Comparison of ENCODE assay signal across 11 cellular contexts in genomic region chr5:55604611-55605067, GRCh38.
DNase-seq lines count a peak whose midpoint lies in the region; ATAC-seq and TF ChIP-seq lines count a peak whose summit lies in the region.
"Had no signal": no experiment of that assay in that cellular context is flagged by ENCODE, and none has a peak within 500 bp of the region (broad histone marks: within the 10 kb centered on the region; RNA-seq: fewer than 3 reads in every experiment).

No MANE protein-coding gene starts in this region.

- H3K27ac Mint-ChIP-seq in activated CD4-positive, alpha-beta T cell treated with anti-CD3 and anti-CD28 coated beads, Interleukin-2, amount 10 ng/mL, durations not matched to agents 7 days and 5 days = no peak overlapping the region
- H3K27ac Mint-ChIP-seq: activated CD4-positive, alpha-beta memory T cell treated with anti-CD3 and anti-CD28 coated beads for 36 hours had no signal

- POLR2A ChIA-PET in activated CD4-positive, alpha-beta T cell treated with anti-CD3 and anti-CD28 coated beads, Interleukin-2, amount 10 ng/mL, durations not matched to agents 7 days and 5 days (lab: Charles Lee) = no interaction called here

- H3K27ac ChIP-seq in heart left ventricle (peak overlapping the region; percentile 17 to 98 (median 92)), muscle layer of duodenum (ENCODE audit: low read length) (peak overlapping the region; percentile 24), uterus (peak overlapping the region; percentile 89 to 93)

- peaks cover 40% of the 10 kb centered on the region for H3K4me1 Mint-ChIP-seq in activated CD4-positive, alpha-beta T cell treated with anti-CD3 and anti-CD28 coated beads, Interleukin-2, amount 10 ng/mL, durations not matched to agents 7 days and 5 days

- no peaks in the 10 kb centered on the region for H3K9me3 Mint-ChIP-seq in activated CD4-positive, alpha-beta T cell treated with anti-CD3 and anti-CD28 coated beads, Interleukin-2, amount 10 ng/mL, durations not matched to agents 7 days and 5 days
- H3K9me3 Mint-ChIP-seq: activated CD4-positive, alpha-beta memory T cell treated with anti-CD3 and anti-CD28 coated beads for 36 hours had no signal

- ATAC-seq in heart left ventricle (no peak), Right ventricle myocardium superior (ENCODE audit: poor library complexity) (no peak), GM19023 (IDR thresholded peaks at IDR 0.05; ENCODE audit: unreplicated experiment) (no peak)

- no peaks in the 10 kb centered on the region for H3K36me3 Mint-ChIP-seq in activated CD4-positive, alpha-beta T cell treated with anti-CD3 and anti-CD28 coated beads, Interleukin-2, amount 10 ng/mL, durations not matched to agents 7 days and 5 days (ENCODE audit: low read depth)
- H3K36me3 Mint-ChIP-seq: activated CD4-positive, alpha-beta memory T cell treated with anti-CD3 and anti-CD28 coated beads for 36 hours had no signal

- DNase-seq in heart left ventricle = no peak
- no peak for DNase-seq in Right ventricle myocardium superior
- DNase-seq in dedifferentiated amniotic fluid mesenchymal stem cell (ENCODE audit: extremely low spot score) = peak; percentile 28
- DNase-seq in uterus = no peak
- no peak for DNase-seq in SK-N-DZ (ENCODE audit: low spot score)
- no peak for DNase-seq in activated CD4-positive, alpha-beta T cell treated with anti-CD3 and anti-CD28 coated beads, Interleukin-2, amount 10 ng/mL, durations not matched to agents 7 days and 5 days
- DNase-seq: activated CD4-positive, alpha-beta memory T cell treated with anti-CD3 and anti-CD28 coated beads for 36 hours; central memory CD4-positive, alpha-beta T cell; NCI-H1417 had no signal

- no peaks in the 10 kb centered on the region for H3K27me3 Mint-ChIP-seq in activated CD4-positive, alpha-beta T cell treated with anti-CD3 and anti-CD28 coated beads, Interleukin-2, amount 10 ng/mL, durations not matched to agents 7 days and 5 days
- H3K27me3 Mint-ChIP-seq: activated CD4-positive, alpha-beta memory T cell treated with anti-CD3 and anti-CD28 coated beads for 36 hours had no signal

- TF ChIP-seq CTCF in heart left ventricle (IDR thresholded peaks at IDR 0.05) (no peak), uterus (IDR thresholded peaks at IDR 0.05) (no peak)

- no peak for TF ChIP-seq POLR2A in heart left ventricle (IDR thresholded peaks at IDR 0.05)
- TF ChIP-seq POLR2A in uterus (IDR thresholded peaks at IDR 0.05) = no peak

- H3K36me3 ChIP-seq in heart left ventricle (no peaks in the 10 kb centered on the region), muscle layer of duodenum (ENCODE audit: control insufficient read depth in 1 of 2, insufficient read depth in 2 of 2, low read length in 2 of 2) (peaks cover 0 to 4% of the 10 kb centered on the region in 2 donors), uterus (no peaks in the 10 kb centered on the region)

- CTCF ChIA-PET in activated CD4-positive, alpha-beta T cell treated with anti-CD3 and anti-CD28 coated beads, Interleukin-2, amount 10 ng/mL, durations not matched to agents 7 days and 5 days (lab: Charles Lee) = interaction anchor here (0.6 kb wide), 1 partner anchor 213 kb away, joined by 3 read pairs; no protein-coding TSS in a partner anchor

- intact Hi-C loops in heart left ventricle (cut with DNase I) (loop anchor here in 7 of 10 donors (5.0 to 10.0 kb wide), 7 partner anchors 33 to 180 kb away; partner anchors contain the start of gene PLPP1 (in 2 of the 7)), Right ventricle myocardium superior (cut with DNase I) (loop anchor here (5.0 kb wide), 1 partner anchor 88 kb away; no protein-coding TSS in a partner anchor), uterus (cut with DNase I; ENCODE audit: low total_unique reads) (loop anchor here (10.0 kb wide), 1 partner anchor 70 kb away; the partner anchor contains the start of gene PLPP1)

- no peaks in the 10 kb centered on the region for H3K9me3 ChIP-seq in heart left ventricle
- no peaks in the 10 kb centered on the region for H3K9me3 ChIP-seq in muscle layer of duodenum (ENCODE audit: control insufficient read depth in 1 of 2, low read length in 2 of 2)
- no peaks in the 10 kb centered on the region for H3K9me3 ChIP-seq in uterus

- peaks cover 12 to 54% (median 48%) of the 10 kb centered on the region in 12 donors for H3K4me1 ChIP-seq in heart left ventricle
- peaks cover 14 to 23% of the 10 kb centered on the region in 2 donors for H3K4me1 ChIP-seq in muscle layer of duodenum (ENCODE audit: control insufficient read depth in 1 of 2, insufficient read depth in 2 of 2, low read length in 2 of 2)
- peaks cover 5 to 24% of the 10 kb centered on the region in 2 donors for H3K4me1 ChIP-seq in uterus

- H3K4me3 ChIP-seq in heart left ventricle (no peak overlapping the region), muscle layer of duodenum (ENCODE audit: low read depth in 1 of 2, low read length in 2 of 2) (no peak overlapping the region), uterus (no peak overlapping the region)

- no peak overlapping the region for H3K4me3 Mint-ChIP-seq in activated CD4-positive, alpha-beta T cell treated with anti-CD3 and anti-CD28 coated beads, Interleukin-2, amount 10 ng/mL, durations not matched to agents 7 days and 5 days
- H3K4me3 Mint-ChIP-seq: activated CD4-positive, alpha-beta memory T cell treated with anti-CD3 and anti-CD28 coated beads for 36 hours had no signal

- WGBS in heart left ventricle, 4 donors = 80 to 88% (median 84%) methylated on average over 7 of the region's 7 CpGs

- H3K27me3 ChIP-seq in heart left ventricle (no peaks in the 10 kb centered on the region), muscle layer of duodenum (ENCODE audit: low read depth, low read length) (no peaks in the 10 kb centered on the region), uterus (no peaks in the 10 kb centered on the region)

Comparison
In these comparisons a context has a peak if more than half of its experiments do, and no peak if none do; other contexts are left out.
1. H3K27ac ChIP-seq: peak in every context shown above with its lines; median percentile 92 in heart left ventricle; 91 in uterus; 24 in muscle layer of duodenum.